ENCODE assay signal across 9 cellular contexts in the genomic region with DNA sequence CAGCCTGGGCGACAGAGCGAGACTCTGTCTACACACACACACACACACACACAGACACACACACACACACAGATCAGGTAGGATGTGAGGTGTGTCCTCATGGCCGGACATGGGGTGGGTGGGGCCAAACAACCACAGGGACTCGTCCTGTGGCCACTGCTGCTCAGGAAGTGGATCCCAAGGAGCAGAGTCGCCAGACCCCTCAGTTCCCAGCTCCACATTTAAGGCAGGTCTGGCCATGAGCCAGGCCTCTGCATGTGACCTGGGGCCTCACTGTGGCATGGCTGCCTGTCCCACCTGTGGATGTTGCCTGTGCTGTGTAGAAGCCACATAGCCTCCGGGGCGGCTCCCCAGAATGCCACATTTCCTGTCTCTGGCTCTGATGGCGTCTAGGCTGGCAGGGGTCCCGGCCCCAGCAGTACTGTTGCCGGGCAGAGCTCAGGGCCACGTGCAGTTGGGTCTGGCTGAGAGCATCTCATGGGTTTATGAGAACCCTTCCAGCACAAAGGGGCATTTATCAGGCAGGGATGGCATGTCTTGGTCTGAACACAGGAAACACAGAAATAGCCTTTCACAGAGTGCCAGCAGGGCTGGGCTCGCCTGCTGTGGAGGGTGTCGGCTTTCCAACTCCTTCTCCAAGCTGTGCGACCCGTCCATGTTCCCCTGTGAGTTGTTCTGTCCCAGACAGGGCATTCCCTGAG. TPM values are rescaled to one million over a fixed set of nuclear protein-coding genes. Genes with fewer than 3 reads are reported as not detected.
DNase-seq lines count a peak whose midpoint lies in the region; ATAC-seq and TF ChIP-seq lines count a peak whose summit lies in the region.
"Had no signal": no experiment of that assay in that cellular context is flagged by ENCODE, and none has a peak within 500 bp of the region (broad histone marks: within the 10 kb centered on the region; RNA-seq: fewer than 3 reads in every experiment).

No MANE protein-coding gene starts in this region.

- H3F3A ChIP-seq in DOHH2 (ENCODE audit: control insufficient read depth, insufficient read depth): peaks cover 4% of the 10 kb centered on the region

- H3K27me3 Mint-ChIP-seq in type B pancreatic cell: no peaks in the 10 kb centered on the region

- 0 out of 2 replicates have a peak overlapping the region, but pooled peaks have one; percentile 9 for H3K27ac ChIP-seq in DOHH2 (ENCODE audit: low read depth, low read length)
- no peak overlapping the region for H3K27ac ChIP-seq in WERI-Rb-1
- H3K27ac ChIP-seq: right lobe of liver had no signal

- H3K27me3 ChIP-seq in DOHH2 (ENCODE audit: control insufficient read depth, low read length): no peaks in the 10 kb centered on the region
- H3K27me3 ChIP-seq in WERI-Rb-1 (ENCODE audit: insufficient read depth, low read depth, severe bottlenecking): no peaks in the 10 kb centered on the region
- H3K27me3 ChIP-seq: right lobe of liver had no signal

- no peaks in the 10 kb centered on the region for H3K36me3 ChIP-seq in DOHH2 (ENCODE audit: control insufficient read depth, low read length)
- H3K36me3 ChIP-seq in WERI-Rb-1: no peaks in the 10 kb centered on the region
- H3K36me3 ChIP-seq: right lobe of liver had no signal

- H3K36me3 Mint-ChIP-seq in type B pancreatic cell: no peaks in the 10 kb centered on the region

- H3K9me2 ChIP-seq in DOHH2 (replicated peaks; ENCODE audit: control insufficient read depth, low read length): no peaks in the 10 kb centered on the region

- H3K4me1 ChIP-seq in DOHH2 (ENCODE audit: control insufficient read depth, low read length): peaks cover 64% of the 10 kb centered on the region
- H3K4me1 ChIP-seq: right lobe of liver had no signal

- DNase-seq in SW480 (ENCODE audit: low spot score) (peak; percentile 65), anterior cingulate cortex (lab: John Stamatoyannopoulos, UW) (peak in 57 of 58 donors; percentile 11 to 96 (median 81)), midbrain (lab: John Stamatoyannopoulos, UW) (peak; percentile 90), WERI-Rb-1 (no peak), type B pancreatic cell (ENCODE audit: extremely low spot score, unreplicated experiment) (no peak), NCI-H1930 (lab: John Stamatoyannopoulos, UW) (no peak)
- DNase-seq: right lobe of liver had no signal

- TF ChIP-seq CTCF in DOHH2 (IDR thresholded peaks at IDR 0.05; ENCODE audit: low read depth, low read length, poor library complexity, severe bottlenecking) (no peak), WERI-Rb-1 (IDR thresholded peaks at IDR 0.05; ENCODE audit: low read depth, low read length) (no peak), type B pancreatic cell (conservative IDR thresholded peaks at IDR 0.05) (no peak)

- no peak overlapping the region for H3K27ac Mint-ChIP-seq in type B pancreatic cell

- H3K79me2 ChIP-seq in DOHH2 (ENCODE audit: control insufficient read depth, low read length): no peaks in the 10 kb centered on the region

- H3K4me3 Mint-ChIP-seq in type B pancreatic cell: no peak overlapping the region

- no peak for ATAC-seq in HG02884 (IDR thresholded peaks at IDR 0.05; ENCODE audit: unreplicated experiment)

- peaks cover 6% of the 10 kb centered on the region for H3K4me1 Mint-ChIP-seq in type B pancreatic cell (ENCODE audit: unreplicated experiment)

- H3K9me3 Mint-ChIP-seq in type B pancreatic cell: peaks cover 5% of the 10 kb centered on the region

- H3K9me3 ChIP-seq in DOHH2 (ENCODE audit: control insufficient read depth, insufficient read depth, low read length): no peaks in the 10 kb centered on the region
- no peaks in the 10 kb centered on the region for H3K9me3 ChIP-seq in WERI-Rb-1 (ENCODE audit: severe bottlenecking)
- H3K9me3 ChIP-seq: right lobe of liver had no signal

- peak overlapping the region; percentile 52 for H3K4me2 ChIP-seq in DOHH2 (ENCODE audit: low read length)

- no peaks in the 10 kb centered on the region for H4K20me1 ChIP-seq in DOHH2 (ENCODE audit: control insufficient read depth, insufficient read depth, low read depth, low read length)

- H3K4me3 ChIP-seq in DOHH2 (ENCODE audit: low read length): peak overlapping the region; percentile 15
- no peak overlapping the region for H3K4me3 ChIP-seq in WERI-Rb-1 (ENCODE audit: low read depth, low read length)
- H3K4me3 ChIP-seq: right lobe of liver had no signal

RNA-seq across cellular contexts. Expression of a gene that starts 9.9 kb away (rescaled TPM):
- 19.4 and 21.6 TPM in 2 replicates for total RNA-seq in type B pancreatic cell (ENCODE audit: low replicate concordance)

RNA-seq across cellular contexts. Expression of a gene that starts 40.0 kb away (rescaled TPM):
- total RNA-seq in type B pancreatic cell (ENCODE audit: low replicate concordance): 47.2 and 75.5 TPM in 2 replicates

RNA-seq across cellular contexts. Expression of a gene that starts 48.0 kb away (rescaled TPM):
- total RNA-seq in type B pancreatic cell (ENCODE audit: low replicate concordance): 17.7 and 22.2 TPM in 2 replicates

Comparison
In these comparisons a context has a peak if more than half of its experiments do, and no peak if none do; other contexts are left out.
1. DNase-seq: peak in SW480 (single experiment), anterior cingulate cortex (57 of 58) and midbrain (single experiment); none in WERI-Rb-1 (single experiment), type B pancreatic cell (single experiment) and NCI-H1930 (0 of 2).